13 cellular contexts compared by ENCODE assay signal in the genomic region with DNA sequence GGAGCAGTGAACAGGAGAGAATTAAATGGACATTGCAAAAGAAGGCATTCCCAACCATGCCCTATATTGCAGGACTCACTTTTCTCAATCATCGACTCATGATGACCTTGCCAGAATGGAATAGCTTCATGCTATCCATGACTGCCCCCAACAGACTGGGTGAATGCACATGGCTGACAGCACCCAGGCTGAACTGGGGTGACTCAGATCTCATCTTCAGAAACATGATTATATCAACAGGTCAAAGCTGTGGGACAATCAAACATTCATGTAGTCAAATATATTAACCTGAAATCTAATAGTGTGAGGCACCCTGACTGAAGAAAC. TPM values are rescaled to one million over a fixed set of nuclear protein-coding genes. Genes with fewer than 3 reads are reported as not detected.
A peak's percentile ranks its signal among the peaks of the same experiment; 100 is the strongest.
DNase-seq lines count a peak whose midpoint lies in the region; ATAC-seq, FAIRE-seq and TF ChIP-seq lines count a peak whose summit lies in the region.
"Had no signal": no experiment of that assay in that cellular context is flagged by ENCODE, and none has a peak within 500 bp of the region (broad histone marks: within the 10 kb centered on the region; RNA-seq: fewer than 3 reads in every experiment).

No MANE protein-coding gene starts in this region.

- no peaks in the 10 kb centered on the region for H3K27me3 Mint-ChIP-seq in endothelial cell (ENCODE audit: unreplicated experiment)
- H3K27me3 Mint-ChIP-seq: T-helper 17 cell had no signal

- DNase-seq in HCEC 1CT: peak; percentile 3
- DNase-seq in HTR-8/SVneo (ENCODE audit: insufficient read length, low spot score): no peak
- DNase-seq in iris pigment epithelial cell (ENCODE audit: low read depth): peak; percentile 14
- no peak for DNase-seq in stimulated activated naive CD4-positive, alpha-beta T cell treated with Interleukin-2 at 50 U/mL for 16 hours (lab: John Stamatoyannopoulos, UW)
- no peak for DNase-seq in endothelial cell (ENCODE audit: low spot score)
- DNase-seq in NCI-H1694 treated with DMSO at 0.1 percent for 48 hours (lab: John Stamatoyannopoulos, UW): no peak
- no peak for DNase-seq in vagina (ENCODE audit: extremely low spot score in 2 of 2)
- DNase-seq: activated naive CD8-positive, alpha-beta T cell treated with anti-CD3 and anti-CD28 coated beads, Interleukin-2, amount 10 ng/mL, durations not matched to agents 7 days and 5 days; effector CD8-positive, alpha-beta T cell; NCI-H526; T-helper 17 cell had no signal

- TF ChIP-seq CTCF in endothelial cell (IDR thresholded peaks at IDR 0.05; ENCODE audit: unreplicated experiment) (no peak), vagina (IDR thresholded peaks at IDR 0.05) (no peak)

- H3K4me3 ChIP-seq in vagina: no peak overlapping the region

- no peaks in the 10 kb centered on the region for H3K27me3 ChIP-seq in vagina

- peaks cover 5% of the 10 kb centered on the region for H3K4me1 Mint-ChIP-seq in endothelial cell (ENCODE audit: unreplicated experiment)

- no peaks in the 10 kb centered on the region for H3K9me3 Mint-ChIP-seq in endothelial cell (ENCODE audit: unreplicated experiment)
- H3K9me3 Mint-ChIP-seq: activated naive CD8-positive, alpha-beta T cell treated with anti-CD3 and anti-CD28 coated beads, Interleukin-2, amount 10 ng/mL, durations not matched to agents 7 days and 5 days had no signal

- no peak overlapping the region for H3K27ac Mint-ChIP-seq in endothelial cell (ENCODE audit: unreplicated experiment)
- H3K27ac Mint-ChIP-seq: activated naive CD8-positive, alpha-beta T cell treated with anti-CD3 and anti-CD28 coated beads, Interleukin-2, amount 10 ng/mL, durations not matched to agents 7 days and 5 days; T-helper 17 cell had no signal

- H3K27ac ChIP-seq in vagina: no peak overlapping the region

- H3K4me1 ChIP-seq in vagina: no peaks in the 10 kb centered on the region

- intact Hi-C loops in vagina (cut with DNase I): no loop called here

- peak; percentile 40 for FAIRE-seq in HTR-8/SVneo (lab: Jason Lieb, UNC)
- FAIRE-seq: GM12892 had no signal

- TF ChIP-seq POLR2A in vagina (IDR thresholded peaks at IDR 0.05): no peak

- no peaks in the 10 kb centered on the region for H3K36me3 Mint-ChIP-seq in endothelial cell (ENCODE audit: low read depth, unreplicated experiment)
- H3K36me3 Mint-ChIP-seq: activated naive CD8-positive, alpha-beta T cell treated with anti-CD3 and anti-CD28 coated beads, Interleukin-2, amount 10 ng/mL, durations not matched to agents 7 days and 5 days had no signal

- H3K9me3 ChIP-seq in vagina: no peaks in the 10 kb centered on the region

- peak; percentile 43 for ATAC-seq in GM18861 (IDR thresholded peaks at IDR 0.05; ENCODE audit: unreplicated experiment)

- H3K4me3 Mint-ChIP-seq in endothelial cell (ENCODE audit: unreplicated experiment): no peak overlapping the region
- H3K4me3 Mint-ChIP-seq: activated naive CD8-positive, alpha-beta T cell treated with anti-CD3 and anti-CD28 coated beads, Interleukin-2, amount 10 ng/mL, durations not matched to agents 7 days and 5 days; T-helper 17 cell had no signal

- no peaks in the 10 kb centered on the region for H3K36me3 ChIP-seq in vagina

RNA-seq across cellular contexts. Expression of a gene that starts 34.7 kb away (rescaled TPM):
- 52.3 TPM for total RNA-seq in endothelial cell (ENCODE audit: unreplicated experiment)
- total RNA-seq in vagina: 16.0 TPM

Comparison
In these comparisons a context has a peak if more than half of its experiments do, and no peak if none do; other contexts are left out.
1. DNase-seq: peak in HCEC 1CT (single experiment) and iris pigment epithelial cell (single experiment); none in HTR-8/SVneo (single experiment), stimulated activated naive CD4-positive, alpha-beta T cell treated with Interleukin-2 at 50 U/mL for 16 hours (single experiment), endothelial cell (single experiment), NCI-H1694 treated with DMSO at 0.1 percent for 48 hours (single experiment) and vagina (0 of 2).